20 cellular contexts compared by ENCODE assay signal in genomic region chr12:75996907-75997447, GRCh38. TPM values are rescaled to one million over a fixed set of nuclear protein-coding genes. Genes with fewer than 3 reads are reported as not detected.
DNase-seq lines count a peak whose midpoint lies in the region; ATAC-seq and TF ChIP-seq lines count a peak whose summit lies in the region.
"Had no signal": no experiment of that assay in that cellular context is flagged by ENCODE, and none has a peak within 500 bp of the region (broad histone marks: within the 10 kb centered on the region; RNA-seq: fewer than 3 reads in every experiment).

No MANE protein-coding gene starts in this region.

- no peaks in the 10 kb centered on the region for H4K20me1 ChIP-seq in Loucy (ENCODE audit: insufficient read depth, low read length, poor library complexity, severe bottlenecking)

- intact Hi-C loops in left ventricle myocardium superior (cut with micrococcal nuclease), result no loop called here

- H3K9me2 ChIP-seq in Loucy (replicated peaks; ENCODE audit: low read depth, low read length), result no peaks in the 10 kb centered on the region

- ATAC-seq in left ventricle myocardium superior (peak; percentile 81), HG02981 (IDR thresholded peaks at IDR 0.05; ENCODE audit: unreplicated experiment) (no peak), GM21786 (IDR thresholded peaks at IDR 0.05; ENCODE audit: unreplicated experiment) (no peak), GM21515 (IDR thresholded peaks at IDR 0.05; ENCODE audit: unreplicated experiment) (no peak)
- ATAC-seq: HepG2, upper lobe of right lung, WTC11 had no signal

- no peak for TF ChIP-seq CTCF in Loucy (conservative IDR thresholded peaks at IDR 0.05; ENCODE audit: low read length)
- no peak for TF ChIP-seq CTCF in brain microvascular endothelial cell (IDR thresholded peaks at IDR 0.05; ENCODE audit: low read depth, low read length, missing control alignments)

- H3K79me2 ChIP-seq in Loucy (ENCODE audit: insufficient read depth, low read length), result no peaks in the 10 kb centered on the region

- H3K36me3 ChIP-seq in Loucy (ENCODE audit: insufficient read depth, low read length), result no peaks in the 10 kb centered on the region
- no peaks in the 10 kb centered on the region for H3K36me3 ChIP-seq in brain microvascular endothelial cell (replicated peaks)
- H3K36me3 ChIP-seq: SJCRH30, upper lobe of right lung had no signal

- in situ Hi-C loops in brain microvascular endothelial cell (cut with HindIII; ENCODE audit: low pct_ligation_motif_present, low sequenced_read_pairs), result no loop called here

- DNase-seq in EH (ENCODE audit: low read depth) (peak; percentile 53), brain microvascular endothelial cell (no peak), left ventricle myocardium superior (no peak)
- no peak for DNase-seq in activated CD4-positive, alpha-beta T cell treated with anti-CD3 and anti-CD28 coated beads, Interleukin-2, amount 50 U/mL, for 4 hours
- DNase-seq: activated CD4-positive, alpha-beta memory T cell treated with anti-CD3 and anti-CD28 coated beads, Interleukin-2, amount 10 ng/mL, durations not matched to agents 7 days and 5 days; activated naive CD4-positive, alpha-beta T cell treated with Interleukin-2 at 50 U/mL for 16 hours; activated T-cell treated with anti-CD3 and anti-CD28 coated beads, Interleukin-2, amount 50 U/mL, for 1 hour; H7; MM.1S; NCI-H146; NCI-H774; SJCRH30; T-helper 2 cell; upper lobe of right lung had no signal

- peaks cover 21% of the 10 kb centered on the region for H3K4me1 ChIP-seq in Loucy (ENCODE audit: insufficient read depth, low read length, poor library complexity, severe bottlenecking)

- no peak overlapping the region for H2AFZ ChIP-seq in Loucy (ENCODE audit: low read length)

- no peaks in the 10 kb centered on the region for H3K9me3 ChIP-seq in Loucy (ENCODE audit: insufficient read depth, low read depth, low read length)
- H3K9me3 ChIP-seq: SJCRH30, upper lobe of right lung had no signal

- no peaks in the 10 kb centered on the region for H3K27me3 ChIP-seq in Loucy (ENCODE audit: insufficient read depth, low read length, poor library complexity, severe bottlenecking)
- no peaks in the 10 kb centered on the region for H3K27me3 ChIP-seq in brain microvascular endothelial cell (replicated peaks)
- H3K27me3 ChIP-seq: SJCRH30, upper lobe of right lung had no signal

- H3K4me3 ChIP-seq in Loucy (ENCODE audit: low read length, poor library complexity, severe bottlenecking) (no peak overlapping the region), brain microvascular endothelial cell (ENCODE audit: low read depth, low read length) (no peak overlapping the region)
- H3K4me3 ChIP-seq: SJCRH30, upper lobe of right lung had no signal

- peak overlapping the region; percentile 41 for H3K4me2 ChIP-seq in Loucy (ENCODE audit: low read depth, low read length, poor library complexity, severe bottlenecking)

- H3K9ac ChIP-seq in Loucy (ENCODE audit: low read depth, low read length, poor library complexity, severe bottlenecking), result no peak overlapping the region

- H3K27ac ChIP-seq in brain microvascular endothelial cell, result peak overlapping the region; percentile 58
- H3K27ac ChIP-seq: SJCRH30, upper lobe of right lung had no signal

- H3F3A ChIP-seq in Loucy (ENCODE audit: low read depth), result no peaks in the 10 kb centered on the region

RNA-seq across cellular contexts. Expression of gene PHLDA1, which starts 34.6 kb away (rescaled TPM):
- 2.5 TPM for total RNA-seq in left ventricle myocardium superior
